In the genomic region with DNA sequence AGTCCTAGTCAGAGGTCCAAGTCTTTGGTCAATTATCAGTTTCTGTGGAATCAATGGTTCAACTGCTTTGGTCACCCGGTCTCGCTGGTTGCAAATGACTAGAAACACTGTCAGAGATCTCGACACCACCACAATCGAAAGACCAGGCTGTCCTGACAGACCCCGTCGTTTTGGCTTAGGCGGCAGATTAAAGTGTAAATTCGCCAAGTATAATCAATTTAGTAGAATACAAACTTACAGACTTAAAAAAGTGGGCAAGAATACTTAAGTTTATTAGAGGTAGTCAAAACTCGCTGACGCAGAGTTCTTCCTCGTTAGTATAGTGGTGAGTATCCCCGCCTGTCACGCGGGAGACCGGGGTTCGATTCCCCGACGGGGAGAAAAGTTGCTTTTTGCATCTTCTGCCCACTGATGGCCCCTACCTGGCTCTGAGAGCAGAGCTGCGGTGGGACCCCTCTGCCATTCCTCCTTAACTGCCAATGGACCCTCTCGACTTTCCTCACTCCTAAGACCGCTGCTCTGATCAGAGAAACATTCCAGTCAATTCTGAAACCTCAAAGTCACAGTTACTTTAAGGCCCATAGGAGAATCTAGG, we compare ENCODE assay signal across 1 cellular context.
TF ChIP-seq lines count a peak whose summit lies in the region.

No MANE protein-coding gene starts in this region.

TF ChIP-seq in K562, 482 proteins besides CTCF, POLR2A, EP300 and RAD21 (continued from another document and continues in another):
- TF ChIP-seq THAP12 (CRISPR knock-in tag; IDR thresholded peaks at IDR 0.05) (no peak), NR2C2 (CRISPR knock-in tag; IDR thresholded peaks at IDR 0.05) (no peak), NR2C2 (tag; IDR thresholded peaks at IDR 0.05) (0 out of 2 replicates have a peak, but pooled peaks have one; percentile 35), XRCC3 (IDR thresholded peaks at IDR 0.05) (no peak), CHD1 (IDR thresholded peaks at IDR 0.05; ENCODE audit: low read length) (no peak), SMARCA5 (IDR thresholded peaks at IDR 0.05) (peak; percentile 73), PREB (CRISPR knock-in tag; IDR thresholded peaks at IDR 0.05) (peak; percentile 90; the same call in 1 of the 2 replicates), LCOR (CRISPR knock-in tag; IDR thresholded peaks at IDR 0.05) (peak; percentile 53; the same call in 1 of the 2 replicates), ZNF586 (CRISPR knock-in tag; conservative IDR thresholded peaks at IDR 0.05) (no peak), IFI16 (CRISPR knock-in tag; IDR thresholded peaks at IDR 0.05) (no peak), POLR2H (tag; IDR thresholded peaks at IDR 0.05; ENCODE audit: low read depth) (peak; percentile 99), CBX5 (IDR thresholded peaks at IDR 0.05; ENCODE audit: borderline replicate concordance, low read depth) (no peak), FOXM1 (IDR thresholded peaks at IDR 0.05; ENCODE audit: low read depth) (no peak), FOXM1 (CRISPR knock-in tag; IDR thresholded peaks at IDR 0.05; ENCODE audit: low read depth) (0 out of 2 replicates have a peak, but pooled peaks have one; percentile 64), HDAC8 (tag; IDR thresholded peaks at IDR 0.05) (no peak), C11orf30 (IDR thresholded peaks at IDR 0.05; ENCODE audit: low read depth) (peak; percentile 90), HES1 (IDR thresholded peaks at IDR 0.05; ENCODE audit: low read depth) (peak; percentile 41; the same call in 1 of the 2 replicates), TRIM25 (IDR thresholded peaks at IDR 0.05; ENCODE audit: borderline replicate concordance) (no peak), ETV6 (IDR thresholded peaks at IDR 0.05; ENCODE audit: borderline replicate concordance in 1 of 2, low read depth in 2 of 2, low read length in 1 of 2) (no peak), ETV6 (CRISPR knock-in tag; IDR thresholded peaks at IDR 0.05; ENCODE audit: borderline replicate concordance) (no peak), VEZF1 (CRISPR knock-in tag; IDR thresholded peaks at IDR 0.05) (0 out of 2 replicates have a peak, but pooled peaks have one; percentile 3), ZNF384 (IDR thresholded peaks at IDR 0.05; ENCODE audit: low read depth, low read length) (peak; percentile 65; the same call in 1 of the 2 replicates), ETV5 (CRISPR knock-in tag; IDR thresholded peaks at IDR 0.05; ENCODE audit: low read depth) (no peak), MYBL2 (IDR thresholded peaks at IDR 0.05; ENCODE audit: low read depth) (no peak), MYBL2 (CRISPR knock-in tag; IDR thresholded peaks at IDR 0.05; ENCODE audit: borderline replicate concordance) (no peak), NFE2 (IDR thresholded peaks at IDR 0.05; ENCODE audit: low read depth) (peak; percentile 10; the same call in 1 of the 2 replicates), MEF2D (tag; conservative IDR thresholded peaks at IDR 0.05; ENCODE audit: low read depth) (0 out of 2 replicates have a peak, but pooled peaks have one; percentile 43), CREB1 (IDR thresholded peaks at IDR 0.05) (no peak; the same call in 1 of the 2 replicates), CREB1 (CRISPR knock-in tag; IDR thresholded peaks at IDR 0.05) (peak; percentile 57), ARID4B (CRISPR knock-in tag; IDR thresholded peaks at IDR 0.05) (peak; percentile 0; the same call in 1 of the 2 replicates), PHF8 (IDR thresholded peaks at IDR 0.05; ENCODE audit: borderline replicate concordance, low read length) (no peak), U2AF2 (optimal IDR thresholded peaks at IDR 0.05; ENCODE audit: low read depth, low read length) (no peak), HMGXB4 (CRISPR knock-in tag; IDR thresholded peaks at IDR 0.05) (peak; percentile 84; the same call in 1 of the 2 replicates)
- TF ChIP-seq, protein P1, sequence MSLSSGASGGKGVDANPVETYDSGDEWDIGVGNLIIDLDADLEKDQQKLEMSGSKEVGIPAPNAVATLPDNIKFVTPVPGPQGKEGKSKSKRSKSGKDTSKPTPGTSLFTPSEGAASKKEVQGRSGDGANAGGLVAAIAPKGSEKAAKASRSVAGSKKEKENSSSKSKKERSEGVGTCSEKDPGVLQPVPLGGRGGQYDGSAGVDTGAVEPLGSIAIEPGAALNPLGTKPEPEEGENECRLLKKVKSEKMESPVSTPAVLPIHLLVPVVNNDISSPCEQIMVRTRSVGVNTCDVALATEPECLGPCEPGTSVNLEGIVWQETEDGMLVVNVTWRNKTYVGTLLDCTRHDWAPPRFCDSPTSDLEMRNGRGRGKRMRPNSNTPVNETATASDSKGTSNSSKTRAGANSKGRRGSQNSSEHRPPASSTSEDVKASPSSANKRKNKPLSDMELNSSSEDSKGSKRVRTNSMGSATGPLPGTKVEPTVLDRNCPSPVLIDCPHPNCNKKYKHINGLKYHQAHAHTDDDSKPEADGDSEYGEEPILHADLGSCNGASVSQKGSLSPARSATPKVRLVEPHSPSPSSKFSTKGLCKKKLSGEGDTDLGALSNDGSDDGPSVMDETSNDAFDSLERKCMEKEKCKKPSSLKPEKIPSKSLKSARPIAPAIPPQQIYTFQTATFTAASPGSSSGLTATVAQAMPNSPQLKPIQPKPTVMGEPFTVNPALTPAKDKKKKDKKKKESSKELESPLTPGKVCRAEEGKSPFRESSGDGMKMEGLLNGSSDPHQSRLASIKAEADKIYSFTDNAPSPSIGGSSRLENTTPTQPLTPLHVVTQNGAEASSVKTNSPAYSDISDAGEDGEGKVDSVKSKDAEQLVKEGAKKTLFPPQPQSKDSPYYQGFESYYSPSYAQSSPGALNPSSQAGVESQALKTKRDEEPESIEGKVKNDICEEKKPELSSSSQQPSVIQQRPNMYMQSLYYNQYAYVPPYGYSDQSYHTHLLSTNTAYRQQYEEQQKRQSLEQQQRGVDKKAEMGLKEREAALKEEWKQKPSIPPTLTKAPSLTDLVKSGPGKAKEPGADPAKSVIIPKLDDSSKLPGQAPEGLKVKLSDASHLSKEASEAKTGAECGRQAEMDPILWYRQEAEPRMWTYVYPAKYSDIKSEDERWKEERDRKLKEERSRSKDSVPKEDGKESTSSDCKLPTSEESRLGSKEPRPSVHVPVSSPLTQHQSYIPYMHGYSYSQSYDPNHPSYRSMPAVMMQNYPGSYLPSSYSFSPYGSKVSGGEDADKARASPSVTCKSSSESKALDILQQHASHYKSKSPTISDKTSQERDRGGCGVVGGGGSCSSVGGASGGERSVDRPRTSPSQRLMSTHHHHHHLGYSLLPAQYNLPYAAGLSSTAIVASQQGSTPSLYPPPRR (CRISPR knock-in tag; IDR thresholded peaks at IDR 0.05; ENCODE audit: borderline replicate concordance): no peak
- TF ChIP-seq, protein P2, sequence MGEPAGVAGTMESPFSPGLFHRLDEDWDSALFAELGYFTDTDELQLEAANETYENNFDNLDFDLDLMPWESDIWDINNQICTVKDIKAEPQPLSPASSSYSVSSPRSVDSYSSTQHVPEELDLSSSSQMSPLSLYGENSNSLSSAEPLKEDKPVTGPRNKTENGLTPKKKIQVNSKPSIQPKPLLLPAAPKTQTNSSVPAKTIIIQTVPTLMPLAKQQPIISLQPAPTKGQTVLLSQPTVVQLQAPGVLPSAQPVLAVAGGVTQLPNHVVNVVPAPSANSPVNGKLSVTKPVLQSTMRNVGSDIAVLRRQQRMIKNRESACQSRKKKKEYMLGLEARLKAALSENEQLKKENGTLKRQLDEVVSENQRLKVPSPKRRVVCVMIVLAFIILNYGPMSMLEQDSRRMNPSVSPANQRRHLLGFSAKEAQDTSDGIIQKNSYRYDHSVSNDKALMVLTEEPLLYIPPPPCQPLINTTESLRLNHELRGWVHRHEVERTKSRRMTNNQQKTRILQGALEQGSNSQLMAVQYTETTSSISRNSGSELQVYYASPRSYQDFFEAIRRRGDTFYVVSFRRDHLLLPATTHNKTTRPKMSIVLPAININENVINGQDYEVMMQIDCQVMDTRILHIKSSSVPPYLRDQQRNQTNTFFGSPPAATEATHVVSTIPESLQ (CRISPR knock-in tag; IDR thresholded peaks at IDR 0.05): 0 out of 2 replicates have a peak, but pooled peaks have one; percentile 23
